ENCODE assay signal across 1 cellular context in the genomic region with DNA sequence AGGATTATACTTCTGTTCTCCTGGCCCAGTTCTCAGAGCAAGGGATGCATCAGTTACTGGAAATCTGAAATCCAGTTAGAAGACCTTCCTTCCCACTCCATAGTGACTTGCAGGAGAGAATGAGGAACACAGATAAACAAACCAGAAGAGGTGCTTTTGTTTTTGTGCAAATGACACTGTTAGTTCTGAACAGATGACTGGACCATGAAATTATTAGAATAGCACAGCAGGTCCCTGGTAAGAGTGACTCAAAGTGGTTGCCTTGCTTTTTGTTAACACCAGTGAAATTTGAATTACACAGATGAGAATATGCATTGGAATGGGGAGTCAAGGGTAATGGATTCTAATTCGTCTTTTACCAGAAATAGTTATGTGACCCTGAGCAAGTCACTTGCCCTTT.
TF ChIP-seq lines count a peak whose summit lies in the region.

No MANE protein-coding gene starts in this region.

TF ChIP-seq in GM23338, 12 proteins besides CTCF, POLR2A, EP300 and RAD21 (continued from another document):
- TF ChIP-seq ZNF462 (CRISPR knock-in tag; IDR thresholded peaks at IDR 0.05) (peak; percentile 36; the same call in 1 of the 2 replicates), JUNB (IDR thresholded peaks at IDR 0.05; ENCODE audit: unreplicated experiment) (no peak), POLR2AphosphoS5 (IDR thresholded peaks at IDR 0.05; ENCODE audit: low read depth) (no peak), STAT1 (IDR thresholded peaks at IDR 0.05; ENCODE audit: unreplicated experiment) (no peak), REST (IDR thresholded peaks at IDR 0.05; ENCODE audit: unreplicated experiment) (no peak)
